1 cellular context compared by ENCODE assay signal in the genomic region with DNA sequence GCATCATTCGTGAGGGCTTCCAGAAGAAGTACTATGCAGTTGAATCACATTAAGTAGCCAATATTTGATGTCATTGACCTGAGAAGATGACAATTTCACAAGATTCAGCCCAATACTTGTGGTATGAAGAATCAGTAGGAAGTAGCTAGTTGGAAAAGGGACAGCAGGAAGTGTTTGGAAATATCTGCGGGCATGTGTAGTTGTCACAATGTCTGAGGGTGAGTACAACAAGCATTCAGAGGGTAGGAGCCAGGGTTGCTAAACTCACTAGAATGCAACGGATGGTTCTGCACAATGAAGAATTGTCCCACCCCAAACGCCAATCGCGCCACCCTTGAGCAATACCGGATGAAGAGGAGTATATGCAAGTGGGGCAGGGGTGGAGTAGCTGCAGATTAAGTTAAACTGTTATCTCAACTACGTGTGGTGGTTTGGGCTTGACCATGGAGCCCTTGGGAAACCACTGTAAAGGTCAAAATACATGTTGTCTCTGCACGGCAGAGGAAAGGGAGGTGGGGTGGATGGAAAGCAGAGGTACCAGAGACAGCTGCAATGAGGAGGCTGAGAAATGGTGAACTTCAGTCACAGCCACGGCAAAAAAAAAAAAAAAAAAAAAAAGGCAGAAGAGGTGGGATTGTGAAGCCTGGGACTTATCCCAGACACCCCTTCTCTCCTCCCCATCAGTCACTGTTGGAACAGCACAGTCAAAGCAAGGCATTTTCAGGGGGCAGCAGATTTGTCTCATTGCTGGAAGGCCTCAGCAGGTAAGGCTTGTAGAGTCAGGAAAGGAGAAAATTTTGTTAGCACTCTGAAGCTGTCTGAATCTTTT.
TF ChIP-seq lines count a peak whose summit lies in the region.

No MANE protein-coding gene starts in this region.

TF ChIP-seq in HepG2, 621 proteins besides CTCF, POLR2A, EP300 and RAD21 (continued from another document and continues in another):
- TF ChIP-seq, protein P1, sequence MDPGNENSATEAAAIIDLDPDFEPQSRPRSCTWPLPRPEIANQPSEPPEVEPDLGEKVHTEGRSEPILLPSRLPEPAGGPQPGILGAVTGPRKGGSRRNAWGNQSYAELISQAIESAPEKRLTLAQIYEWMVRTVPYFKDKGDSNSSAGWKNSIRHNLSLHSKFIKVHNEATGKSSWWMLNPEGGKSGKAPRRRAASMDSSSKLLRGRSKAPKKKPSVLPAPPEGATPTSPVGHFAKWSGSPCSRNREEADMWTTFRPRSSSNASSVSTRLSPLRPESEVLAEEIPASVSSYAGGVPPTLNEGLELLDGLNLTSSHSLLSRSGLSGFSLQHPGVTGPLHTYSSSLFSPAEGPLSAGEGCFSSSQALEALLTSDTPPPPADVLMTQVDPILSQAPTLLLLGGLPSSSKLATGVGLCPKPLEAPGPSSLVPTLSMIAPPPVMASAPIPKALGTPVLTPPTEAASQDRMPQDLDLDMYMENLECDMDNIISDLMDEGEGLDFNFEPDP (CRISPR knock-in tag; conservative IDR thresholded peaks at IDR 0.05), result no peak
- TF ChIP-seq ZNF121 (CRISPR knock-in tag; IDR thresholded peaks at IDR 0.05) (peak; percentile 91), ZNF136 (CRISPR knock-in tag; IDR thresholded peaks at IDR 0.05; ENCODE audit: low read depth) (peak; percentile 98), ZNF253 (CRISPR knock-in tag; IDR thresholded peaks at IDR 0.05; ENCODE audit: borderline replicate concordance) (peak; percentile 74; the same call in 1 of the 2 replicates), RFX3 (CRISPR knock-in tag; IDR thresholded peaks at IDR 0.05) (no peak), ZNF282 (IDR thresholded peaks at IDR 0.05; ENCODE audit: partially characterized antibody) (no peak), RBM22 (optimal IDR thresholded peaks at IDR 0.05; ENCODE audit: low read length) (peak; percentile 72), SMAD1 (CRISPR knock-in tag; IDR thresholded peaks at IDR 0.05; ENCODE audit: borderline replicate concordance, low read depth) (peak; percentile 85; the same call in 1 of the 2 replicates), ZNF83 (CRISPR knock-in tag; IDR thresholded peaks at IDR 0.05; ENCODE audit: borderline replicate concordance) (no peak), RBFOX2 (IDR thresholded peaks at IDR 0.05; ENCODE audit: low read depth, low read length) (peak; percentile 72), RORA (CRISPR knock-in tag; IDR thresholded peaks at IDR 0.05) (peak; percentile 94), HDAC6 (IDR thresholded peaks at IDR 0.05; ENCODE audit: low read depth, low read length) (no peak), ZNF672 (CRISPR knock-in tag; IDR thresholded peaks at IDR 0.05) (no peak), AGO1 (IDR thresholded peaks at IDR 0.05; ENCODE audit: low read depth, low read length, poor library complexity, severe bottlenecking) (peak; percentile 91), RCOR2 (CRISPR knock-in tag; IDR thresholded peaks at IDR 0.05) (peak; percentile 97), HNRNPL (IDR thresholded peaks at IDR 0.05; ENCODE audit: low read depth, low read length) (0 out of 2 replicates have a peak, but pooled peaks have one; percentile 20), ZNF230 (CRISPR knock-in tag; IDR thresholded peaks at IDR 0.05) (peak; percentile 95), MEIS1 (CRISPR knock-in tag; IDR thresholded peaks at IDR 0.05; ENCODE audit: borderline replicate concordance) (peak; percentile 98)
- TF ChIP-seq, protein P2, sequence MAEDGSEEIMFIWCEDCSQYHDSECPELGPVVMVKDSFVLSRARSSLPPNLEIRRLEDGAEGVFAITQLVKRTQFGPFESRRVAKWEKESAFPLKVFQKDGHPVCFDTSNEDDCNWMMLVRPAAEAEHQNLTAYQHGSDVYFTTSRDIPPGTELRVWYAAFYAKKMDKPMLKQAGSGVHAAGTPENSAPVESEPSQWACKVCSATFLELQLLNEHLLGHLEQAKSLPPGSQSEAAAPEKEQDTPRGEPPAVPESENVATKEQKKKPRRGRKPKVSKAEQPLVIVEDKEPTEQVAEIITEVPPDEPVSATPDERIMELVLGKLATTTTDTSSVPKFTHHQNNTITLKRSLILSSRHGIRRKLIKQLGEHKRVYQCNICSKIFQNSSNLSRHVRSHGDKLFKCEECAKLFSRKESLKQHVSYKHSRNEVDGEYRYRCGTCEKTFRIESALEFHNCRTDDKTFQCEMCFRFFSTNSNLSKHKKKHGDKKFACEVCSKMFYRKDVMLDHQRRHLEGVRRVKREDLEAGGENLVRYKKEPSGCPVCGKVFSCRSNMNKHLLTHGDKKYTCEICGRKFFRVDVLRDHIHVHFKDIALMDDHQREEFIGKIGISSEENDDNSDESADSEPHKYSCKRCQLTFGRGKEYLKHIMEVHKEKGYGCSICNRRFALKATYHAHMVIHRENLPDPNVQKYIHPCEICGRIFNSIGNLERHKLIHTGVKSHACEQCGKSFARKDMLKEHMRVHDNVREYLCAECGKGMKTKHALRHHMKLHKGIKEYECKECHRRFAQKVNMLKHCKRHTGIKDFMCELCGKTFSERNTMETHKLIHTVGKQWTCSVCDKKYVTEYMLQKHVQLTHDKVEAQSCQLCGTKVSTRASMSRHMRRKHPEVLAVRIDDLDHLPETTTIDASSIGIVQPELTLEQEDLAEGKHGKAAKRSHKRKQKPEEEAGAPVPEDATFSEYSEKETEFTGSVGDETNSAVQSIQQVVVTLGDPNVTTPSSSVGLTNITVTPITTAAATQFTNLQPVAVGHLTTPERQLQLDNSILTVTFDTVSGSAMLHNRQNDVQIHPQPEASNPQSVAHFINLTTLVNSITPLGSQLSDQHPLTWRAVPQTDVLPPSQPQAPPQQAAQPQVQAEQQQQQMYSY (CRISPR knock-in tag; IDR thresholded peaks at IDR 0.05), result no peak
- TF ChIP-seq, protein P3, sequence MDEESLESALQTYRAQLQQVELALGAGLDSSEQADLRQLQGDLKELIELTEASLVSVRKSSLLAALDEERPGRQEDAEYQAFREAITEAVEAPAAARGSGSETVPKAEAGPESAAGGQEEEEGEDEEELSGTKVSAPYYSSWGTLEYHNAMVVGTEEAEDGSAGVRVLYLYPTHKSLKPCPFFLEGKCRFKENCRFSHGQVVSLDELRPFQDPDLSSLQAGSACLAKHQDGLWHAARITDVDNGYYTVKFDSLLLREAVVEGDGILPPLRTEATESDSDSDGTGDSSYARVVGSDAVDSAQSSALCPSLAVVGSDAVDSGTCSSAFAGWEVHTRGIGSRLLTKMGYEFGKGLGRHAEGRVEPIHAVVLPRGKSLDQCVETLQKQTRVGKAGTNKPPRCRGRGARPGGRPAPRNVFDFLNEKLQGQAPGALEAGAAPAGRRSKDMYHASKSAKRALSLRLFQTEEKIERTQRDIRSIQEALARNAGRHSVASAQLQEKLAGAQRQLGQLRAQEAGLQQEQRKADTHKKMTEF (CRISPR knock-in tag; IDR thresholded peaks at IDR 0.05), result peak; percentile 99
- TF ChIP-seq, protein P4, sequence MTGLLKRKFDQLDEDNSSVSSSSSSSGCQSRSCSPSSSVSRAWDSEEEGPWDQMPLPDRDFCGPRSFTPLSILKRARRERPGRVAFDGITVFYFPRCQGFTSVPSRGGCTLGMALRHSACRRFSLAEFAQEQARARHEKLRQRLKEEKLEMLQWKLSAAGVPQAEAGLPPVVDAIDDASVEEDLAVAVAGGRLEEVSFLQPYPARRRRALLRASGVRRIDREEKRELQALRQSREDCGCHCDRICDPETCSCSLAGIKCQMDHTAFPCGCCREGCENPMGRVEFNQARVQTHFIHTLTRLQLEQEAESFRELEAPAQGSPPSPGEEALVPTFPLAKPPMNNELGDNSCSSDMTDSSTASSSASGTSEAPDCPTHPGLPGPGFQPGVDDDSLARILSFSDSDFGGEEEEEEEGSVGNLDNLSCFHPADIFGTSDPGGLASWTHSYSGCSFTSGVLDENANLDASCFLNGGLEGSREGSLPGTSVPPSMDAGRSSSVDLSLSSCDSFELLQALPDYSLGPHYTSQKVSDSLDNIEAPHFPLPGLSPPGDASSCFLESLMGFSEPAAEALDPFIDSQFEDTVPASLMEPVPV (CRISPR knock-in tag; IDR thresholded peaks at IDR 0.05), result peak; percentile 88
- TF ChIP-seq, protein P5, sequence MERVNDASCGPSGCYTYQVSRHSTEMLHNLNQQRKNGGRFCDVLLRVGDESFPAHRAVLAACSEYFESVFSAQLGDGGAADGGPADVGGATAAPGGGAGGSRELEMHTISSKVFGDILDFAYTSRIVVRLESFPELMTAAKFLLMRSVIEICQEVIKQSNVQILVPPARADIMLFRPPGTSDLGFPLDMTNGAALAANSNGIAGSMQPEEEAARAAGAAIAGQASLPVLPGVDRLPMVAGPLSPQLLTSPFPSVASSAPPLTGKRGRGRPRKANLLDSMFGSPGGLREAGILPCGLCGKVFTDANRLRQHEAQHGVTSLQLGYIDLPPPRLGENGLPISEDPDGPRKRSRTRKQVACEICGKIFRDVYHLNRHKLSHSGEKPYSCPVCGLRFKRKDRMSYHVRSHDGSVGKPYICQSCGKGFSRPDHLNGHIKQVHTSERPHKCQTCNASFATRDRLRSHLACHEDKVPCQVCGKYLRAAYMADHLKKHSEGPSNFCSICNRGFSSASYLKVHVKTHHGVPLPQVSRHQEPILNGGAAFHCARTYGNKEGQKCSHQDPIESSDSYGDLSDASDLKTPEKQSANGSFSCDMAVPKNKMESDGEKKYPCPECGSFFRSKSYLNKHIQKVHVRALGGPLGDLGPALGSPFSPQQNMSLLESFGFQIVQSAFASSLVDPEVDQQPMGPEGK (CRISPR knock-in tag; IDR thresholded peaks at IDR 0.05), result peak; percentile 98
- TF ChIP-seq, protein P6, sequence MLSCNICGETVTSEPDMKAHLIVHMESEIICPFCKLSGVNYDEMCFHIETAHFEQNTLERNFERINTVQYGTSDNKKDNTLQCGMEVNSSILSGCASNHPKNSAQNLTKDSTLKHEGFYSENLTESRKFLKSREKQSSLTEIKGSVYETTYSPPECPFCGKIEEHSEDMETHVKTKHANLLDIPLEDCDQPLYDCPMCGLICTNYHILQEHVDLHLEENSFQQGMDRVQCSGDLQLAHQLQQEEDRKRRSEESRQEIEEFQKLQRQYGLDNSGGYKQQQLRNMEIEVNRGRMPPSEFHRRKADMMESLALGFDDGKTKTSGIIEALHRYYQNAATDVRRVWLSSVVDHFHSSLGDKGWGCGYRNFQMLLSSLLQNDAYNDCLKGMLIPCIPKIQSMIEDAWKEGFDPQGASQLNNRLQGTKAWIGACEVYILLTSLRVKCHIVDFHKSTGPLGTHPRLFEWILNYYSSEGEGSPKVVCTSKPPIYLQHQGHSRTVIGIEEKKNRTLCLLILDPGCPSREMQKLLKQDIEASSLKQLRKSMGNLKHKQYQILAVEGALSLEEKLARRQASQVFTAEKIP (CRISPR knock-in tag; IDR thresholded peaks at IDR 0.05; ENCODE audit: borderline replicate concordance), result no peak
- TF ChIP-seq, protein P7, sequence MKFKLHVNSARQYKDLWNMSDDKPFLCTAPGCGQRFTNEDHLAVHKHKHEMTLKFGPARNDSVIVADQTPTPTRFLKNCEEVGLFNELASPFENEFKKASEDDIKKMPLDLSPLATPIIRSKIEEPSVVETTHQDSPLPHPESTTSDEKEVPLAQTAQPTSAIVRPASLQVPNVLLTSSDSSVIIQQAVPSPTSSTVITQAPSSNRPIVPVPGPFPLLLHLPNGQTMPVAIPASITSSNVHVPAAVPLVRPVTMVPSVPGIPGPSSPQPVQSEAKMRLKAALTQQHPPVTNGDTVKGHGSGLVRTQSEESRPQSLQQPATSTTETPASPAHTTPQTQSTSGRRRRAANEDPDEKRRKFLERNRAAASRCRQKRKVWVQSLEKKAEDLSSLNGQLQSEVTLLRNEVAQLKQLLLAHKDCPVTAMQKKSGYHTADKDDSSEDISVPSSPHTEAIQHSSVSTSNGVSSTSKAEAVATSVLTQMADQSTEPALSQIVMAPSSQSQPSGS (CRISPR knock-in tag; IDR thresholded peaks at IDR 0.05), result peak; percentile 92
- TF ChIP-seq, protein P8, sequence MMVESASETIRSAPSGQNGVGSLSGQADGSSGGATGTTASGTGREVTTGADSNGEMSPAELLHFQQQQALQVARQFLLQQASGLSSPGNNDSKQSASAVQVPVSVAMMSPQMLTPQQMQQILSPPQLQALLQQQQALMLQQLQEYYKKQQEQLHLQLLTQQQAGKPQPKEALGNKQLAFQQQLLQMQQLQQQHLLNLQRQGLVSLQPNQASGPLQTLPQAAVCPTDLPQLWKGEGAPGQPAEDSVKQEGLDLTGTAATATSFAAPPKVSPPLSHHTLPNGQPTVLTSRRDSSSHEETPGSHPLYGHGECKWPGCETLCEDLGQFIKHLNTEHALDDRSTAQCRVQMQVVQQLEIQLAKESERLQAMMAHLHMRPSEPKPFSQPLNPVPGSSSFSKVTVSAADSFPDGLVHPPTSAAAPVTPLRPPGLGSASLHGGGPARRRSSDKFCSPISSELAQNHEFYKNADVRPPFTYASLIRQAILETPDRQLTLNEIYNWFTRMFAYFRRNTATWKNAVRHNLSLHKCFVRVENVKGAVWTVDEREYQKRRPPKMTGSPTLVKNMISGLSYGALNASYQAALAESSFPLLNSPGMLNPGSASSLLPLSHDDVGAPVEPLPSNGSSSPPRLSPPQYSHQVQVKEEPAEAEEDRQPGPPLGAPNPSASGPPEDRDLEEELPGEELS (CRISPR knock-in tag; IDR thresholded peaks at IDR 0.05), result peak; percentile 99
- TF ChIP-seq, protein P9, sequence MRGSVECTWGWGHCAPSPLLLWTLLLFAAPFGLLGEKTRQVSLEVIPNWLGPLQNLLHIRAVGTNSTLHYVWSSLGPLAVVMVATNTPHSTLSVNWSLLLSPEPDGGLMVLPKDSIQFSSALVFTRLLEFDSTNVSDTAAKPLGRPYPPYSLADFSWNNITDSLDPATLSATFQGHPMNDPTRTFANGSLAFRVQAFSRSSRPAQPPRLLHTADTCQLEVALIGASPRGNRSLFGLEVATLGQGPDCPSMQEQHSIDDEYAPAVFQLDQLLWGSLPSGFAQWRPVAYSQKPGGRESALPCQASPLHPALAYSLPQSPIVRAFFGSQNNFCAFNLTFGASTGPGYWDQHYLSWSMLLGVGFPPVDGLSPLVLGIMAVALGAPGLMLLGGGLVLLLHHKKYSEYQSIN (CRISPR knock-in tag; IDR thresholded peaks at IDR 0.05; ENCODE audit: borderline replicate concordance), result no peak; the same call in 1 of the 2 replicates
- TF ChIP-seq, protein P10, sequence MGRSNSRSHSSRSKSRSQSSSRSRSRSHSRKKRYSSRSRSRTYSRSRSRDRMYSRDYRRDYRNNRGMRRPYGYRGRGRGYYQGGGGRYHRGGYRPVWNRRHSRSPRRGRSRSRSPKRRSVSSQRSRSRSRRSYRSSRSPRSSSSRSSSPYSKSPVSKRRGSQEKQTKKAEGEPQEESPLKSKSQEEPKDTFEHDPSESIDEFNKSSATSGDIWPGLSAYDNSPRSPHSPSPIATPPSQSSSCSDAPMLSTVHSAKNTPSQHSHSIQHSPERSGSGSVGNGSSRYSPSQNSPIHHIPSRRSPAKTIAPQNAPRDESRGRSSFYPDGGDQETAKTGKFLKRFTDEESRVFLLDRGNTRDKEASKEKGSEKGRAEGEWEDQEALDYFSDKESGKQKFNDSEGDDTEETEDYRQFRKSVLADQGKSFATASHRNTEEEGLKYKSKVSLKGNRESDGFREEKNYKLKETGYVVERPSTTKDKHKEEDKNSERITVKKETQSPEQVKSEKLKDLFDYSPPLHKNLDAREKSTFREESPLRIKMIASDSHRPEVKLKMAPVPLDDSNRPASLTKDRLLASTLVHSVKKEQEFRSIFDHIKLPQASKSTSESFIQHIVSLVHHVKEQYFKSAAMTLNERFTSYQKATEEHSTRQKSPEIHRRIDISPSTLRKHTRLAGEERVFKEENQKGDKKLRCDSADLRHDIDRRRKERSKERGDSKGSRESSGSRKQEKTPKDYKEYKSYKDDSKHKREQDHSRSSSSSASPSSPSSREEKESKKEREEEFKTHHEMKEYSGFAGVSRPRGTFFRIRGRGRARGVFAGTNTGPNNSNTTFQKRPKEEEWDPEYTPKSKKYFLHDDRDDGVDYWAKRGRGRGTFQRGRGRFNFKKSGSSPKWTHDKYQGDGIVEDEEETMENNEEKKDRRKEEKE (IDR thresholded peaks at IDR 0.05), result no peak
